ENCODE assay signal across 27 cellular contexts in genomic region chr9:83675466-83675865, GRCh38.
"Had no signal": no experiment of that assay in that cellular context is flagged by ENCODE, and none has a peak within 500 bp of the region (broad histone marks: within the 10 kb centered on the region; RNA-seq: fewer than 3 reads in every experiment).

No MANE protein-coding gene starts in this region.

- H3K36me3 ChIP-seq: breast epithelium, ovary had no signal

- H3K27me3 ChIP-seq: adrenal gland, ascending aorta, breast epithelium, colonic mucosa, dorsolateral prefrontal cortex, esophagus muscularis mucosa, gastrocnemius medialis, ovary, thyroid gland, upper lobe of right lung had no signal

- H3K4me3 Mint-ChIP-seq: activated B cell treated with CpG ODN at 0.5 μM for 24 hours; activated CD4-positive, alpha-beta memory T cell treated with anti-CD3 and anti-CD28 coated beads for 36 hours; activated CD4-positive, alpha-beta T cell treated with anti-CD3 and anti-CD28 coated beads for 36 hours; activated naive CD4-positive, alpha-beta T cell treated with anti-CD3 and anti-CD28 coated beads, Interleukin-2, amount 50 U/mL, for 24 hours; central memory CD8-positive, alpha-beta T cell; effector memory CD8-positive, alpha-beta T cell; memory B cell; natural killer cell treated with Interleukin-12 subunit alpha and Interleukin-12 subunit beta and Interleukin-15 and Interleukin-18, amount 100 ng/mL, for 72 hours; T-helper 1 cell treated with Interleukin-12 subunit alpha and Interleukin-12 subunit beta and Interleukin-4 antibody, amounts not matched to agents 30 μg/mL and 1 μg/mL, for 36 hours had no signal

- H3K4me1 ChIP-seq: ascending aorta, breast epithelium, colonic mucosa, prostate gland, thyroid gland, upper lobe of right lung had no signal

- H3K4me3 ChIP-seq: adrenal gland, ascending aorta, breast epithelium, colonic mucosa, dorsolateral prefrontal cortex, esophagus muscularis mucosa, gastrocnemius medialis, ovary, prostate gland, thyroid gland, upper lobe of right lung had no signal

- H3K9me3 ChIP-seq: adrenal gland, ascending aorta, breast epithelium, colonic mucosa, esophagus muscularis mucosa, gastrocnemius medialis, ovary, prostate gland, thyroid gland, upper lobe of right lung had no signal

- H3K9me3 Mint-ChIP-seq: activated B cell treated with CpG ODN at 0.5 μM for 24 hours; activated CD4-positive, alpha-beta memory T cell treated with anti-CD3 and anti-CD28 coated beads for 36 hours; activated naive CD4-positive, alpha-beta T cell treated with anti-CD3 and anti-CD28 coated beads, Interleukin-2, amount 50 U/mL, for 24 hours; central memory CD8-positive, alpha-beta T cell; effector memory CD8-positive, alpha-beta T cell; memory B cell; natural killer cell treated with Interleukin-12 subunit alpha and Interleukin-12 subunit beta and Interleukin-15 and Interleukin-18, amount 100 ng/mL, for 72 hours; T-helper 1 cell treated with Interleukin-12 subunit alpha and Interleukin-12 subunit beta and Interleukin-4 antibody, amounts not matched to agents 30 μg/mL and 1 μg/mL, for 36 hours had no signal

- H3K27ac Mint-ChIP-seq: activated B cell treated with CpG ODN at 0.5 μM for 24 hours; activated CD4-positive, alpha-beta T cell treated with anti-CD3 and anti-CD28 coated beads for 36 hours; activated naive CD4-positive, alpha-beta T cell treated with anti-CD3 and anti-CD28 coated beads, Interleukin-2, amount 50 U/mL, for 24 hours; effector memory CD8-positive, alpha-beta T cell; memory B cell; natural killer cell treated with Interleukin-12 subunit alpha and Interleukin-12 subunit beta and Interleukin-15 and Interleukin-18, amount 100 ng/mL, for 72 hours; T-helper 1 cell treated with Interleukin-12 subunit alpha and Interleukin-12 subunit beta and Interleukin-4 antibody, amounts not matched to agents 30 μg/mL and 1 μg/mL, for 36 hours had no signal

- H3K27ac ChIP-seq: adrenal gland, ascending aorta, breast epithelium, colonic mucosa, dorsolateral prefrontal cortex, esophagus muscularis mucosa, gastrocnemius medialis, ovary, prostate gland, thyroid gland, upper lobe of right lung had no signal

- DNase-seq: activated B cell treated with CpG ODN at 0.5 μM for 24 hours; activated CD4-positive, alpha-beta memory T cell treated with anti-CD3 and anti-CD28 coated beads for 36 hours; activated CD4-positive, alpha-beta T cell treated with anti-CD3 and anti-CD28 coated beads for 36 hours; activated gamma-delta T cell treated with Interleukin-2 at 50 U/mL for 16 hours; adrenal gland; colonic mucosa; dorsolateral prefrontal cortex; effector memory CD8-positive, alpha-beta T cell; gastrocnemius medialis; hippocampal formation; left cardiac atrium; ovary; stimulated activated CD4-positive, alpha-beta T cell treated with anti-CD3 and anti-CD28 coated beads, Interleukin-4, amount 100 ng/mL, for 24 hours; stimulated activated naive CD4-positive, alpha-beta T cell treated with Interleukin-2 at 50 U/mL for 16 hours; substantia nigra; T1000; thyroid gland; upper lobe of right lung had no signal

- H3K27me3 Mint-ChIP-seq: activated B cell treated with CpG ODN at 0.5 μM for 24 hours; activated CD4-positive, alpha-beta memory T cell treated with anti-CD3 and anti-CD28 coated beads for 36 hours; activated CD4-positive, alpha-beta T cell treated with anti-CD3 and anti-CD28 coated beads for 36 hours; activated naive CD4-positive, alpha-beta T cell treated with anti-CD3 and anti-CD28 coated beads, Interleukin-2, amount 50 U/mL, for 24 hours; central memory CD8-positive, alpha-beta T cell; effector memory CD8-positive, alpha-beta T cell; memory B cell; natural killer cell treated with Interleukin-12 subunit alpha and Interleukin-12 subunit beta and Interleukin-15 and Interleukin-18, amount 100 ng/mL, for 72 hours had no signal

- H3K4me1 Mint-ChIP-seq: activated B cell treated with CpG ODN at 0.5 μM for 24 hours, memory B cell had no signal

- ATAC-seq: activated CD4-positive, alpha-beta T cell treated with anti-CD3 and anti-CD28 coated beads for 36 hours; effector memory CD8-positive, alpha-beta T cell; gastrocnemius medialis; left cardiac atrium; natural killer cell treated with Interleukin-12 subunit alpha and Interleukin-12 subunit beta and Interleukin-15 and Interleukin-18, amount 100 ng/mL, for 72 hours; upper lobe of right lung had no signal
